ENCODE assay signal across 8 cellular contexts in the genomic region with DNA sequence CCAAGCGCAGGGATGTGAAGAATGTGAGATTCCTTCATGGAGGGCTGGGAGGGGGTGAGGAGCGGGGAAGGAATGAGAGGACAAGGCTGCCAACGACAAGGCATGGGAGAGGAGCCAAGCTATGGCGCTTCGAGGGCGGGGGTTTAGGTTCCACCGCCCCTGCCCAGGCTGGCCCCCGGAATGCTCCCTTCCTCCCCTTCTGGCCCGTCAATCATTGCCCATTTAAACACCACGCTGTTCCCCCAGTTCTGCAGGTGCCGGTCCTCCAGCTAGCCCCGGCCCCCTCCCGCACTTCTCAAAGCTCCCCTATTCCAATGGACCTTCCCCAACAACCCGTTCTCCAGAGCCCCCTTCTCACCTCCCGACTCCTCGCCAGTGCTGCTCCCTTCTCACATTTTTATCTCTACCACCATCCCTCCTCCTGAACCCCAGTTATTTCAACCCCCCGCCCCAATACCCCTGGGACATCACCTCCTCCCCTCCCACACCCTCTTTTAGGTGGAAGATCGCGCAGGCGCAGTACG. TPM values are rescaled to one million over a fixed set of nuclear protein-coding genes. Genes with fewer than 3 reads are reported as not detected.
A peak's percentile ranks its signal among the peaks of the same experiment; 100 is the strongest.
DNase-seq lines count a peak whose midpoint lies in the region; ATAC-seq, FAIRE-seq and TF ChIP-seq lines count a peak whose summit lies in the region.

No MANE protein-coding gene starts in this region.

- peak overlapping the region; percentile 97 for H3K27ac Mint-ChIP-seq in T-helper 2 cell treated with Interferon-gamma antibody and Interleukin-4, amounts not matched to agents 5 μg/mL and 100 μg/mL, for 36 hours
- H3K27ac Mint-ChIP-seq in stimulated activated memory B cell treated with anti-CD40 and anti-IgM and Interleukin-4, amounts not matched to agents 10 μg/mL and 1 μg/mL and 100 μg/mL, for 72 hours = peak overlapping the region; percentile 99

- peaks cover 39% of the 10 kb centered on the region for H3K4me1 Mint-ChIP-seq in T-helper 2 cell treated with Interferon-gamma antibody and Interleukin-4, amounts not matched to agents 5 μg/mL and 100 μg/mL, for 36 hours (ENCODE audit: low read depth)
- peaks cover 57% of the 10 kb centered on the region for H3K4me1 Mint-ChIP-seq in stimulated activated memory B cell treated with anti-CD40 and anti-IgM and Interleukin-4, amounts not matched to agents 10 μg/mL and 1 μg/mL and 100 μg/mL, for 72 hours

- no peak for FAIRE-seq in keratinocyte (lab: Jason Lieb, UNC)

- CTCF ChIA-PET in HCT116 (lab: Charles Lee) = interaction anchor here (1.1 to 2.6 kb wide), 8 partner anchors 10 to 483 kb away, joined by 3 to 16 read pairs (median 8); a partner anchor contains a TSS

- POLR2A ChIA-PET in HCT116 (lab: Charles Lee) = interaction anchor here (0.8 to 2.5 kb wide), 16 partner anchors 12 to 504 kb away, joined by 3 to 13 read pairs (median 4); a partner anchor contains a TSS

- intact Hi-C loops in HCT116 (cut with micrococcal nuclease) = loop anchor here (5.0 kb wide), 1 partner anchor 36 kb away; a partner anchor contains a TSS

- H3K4me3 ChIP-seq in HCT116 (replicated peaks in 1 of 2; ENCODE audit: low read depth in 1 of 2, low read length in 2 of 2) (peak overlapping the region; percentile 91 to 92), keratinocyte (ENCODE audit: control insufficient read depth in 2 of 3, extremely low read depth in 1 of 3, insufficient read depth in 2 of 3, low read depth in 1 of 3, low read length in 3 of 3) (peak overlapping the region; percentile 89 to 98 (median 94))

- RAD21 ChIA-PET in HCT116 (lab: Charles Lee; ENCODE audit: low non-redundant PET in 1 of 2, low total read pairs in 2 of 2, uncharacterized antibody in 2 of 2, unreplicated experiment in 2 of 2) = no interaction called here

- H3K27ac ChIP-seq in HCT116 (ENCODE audit: low read depth, low read length) = peak overlapping the region; percentile 82
- peak overlapping the region; percentile 99 for H3K27ac ChIP-seq in caudate nucleus (ENCODE audit: low read depth, low read length)
- peak overlapping the region; percentile 84 for H3K27ac ChIP-seq in keratinocyte (ENCODE audit: control insufficient read depth, insufficient read depth, low read length)

- BruUV-seq in HCT116 (replicated peaks; lab: Mats Ljungman, UMichigan) = TSS peak; percentile 89

- H3K9ac ChIP-seq in HCT116 (ENCODE audit: low read length) (peak overlapping the region; percentile 83), keratinocyte (ENCODE audit: control insufficient read depth, extremely low read depth, insufficient read depth, low read length) (peak overlapping the region; percentile 92)

- H3K4me1 ChIP-seq in HCT116 (ENCODE audit: control insufficient read depth in 1 of 2, insufficient read depth in 2 of 2, low read length in 2 of 2) (peaks cover 8 to 35% of the 10 kb centered on the region in 2 experiments; a peak in 3 of 4 replicates), keratinocyte (ENCODE audit: control insufficient read depth, extremely low read depth, insufficient read depth, low read length) (peaks cover 24% of the 10 kb centered on the region)

- peak overlapping the region; percentile 35 for H2AFZ ChIP-seq in HCT116 (ENCODE audit: low read depth, low read length, poor library complexity, severe bottlenecking)
- H2AFZ ChIP-seq in keratinocyte (ENCODE audit: control insufficient read depth, low read length) = peak overlapping the region; percentile 94

- no peak for TF ChIP-seq POLR2A in HCT116 (IDR thresholded peaks at IDR 0.05; ENCODE audit: borderline replicate concordance, extremely low read depth, insufficient read depth, insufficient read length)

- H3K79me2 ChIP-seq in HCT116 (ENCODE audit: insufficient read depth, low read length) (peaks cover 15% of the 10 kb centered on the region), keratinocyte (ENCODE audit: control insufficient read depth, insufficient read depth, low read length) (peaks cover 32% of the 10 kb centered on the region)

- no peaks in the 10 kb centered on the region for H3K27me3 Mint-ChIP-seq in T-helper 2 cell treated with Interferon-gamma antibody and Interleukin-4, amounts not matched to agents 5 μg/mL and 100 μg/mL, for 36 hours (ENCODE audit: low read depth)
- H3K27me3 Mint-ChIP-seq in stimulated activated memory B cell treated with anti-CD40 and anti-IgM and Interleukin-4, amounts not matched to agents 10 μg/mL and 1 μg/mL and 100 μg/mL, for 72 hours = no peaks in the 10 kb centered on the region

- peaks cover 7% of the 10 kb centered on the region for H3K36me3 Mint-ChIP-seq in T-helper 2 cell treated with Interferon-gamma antibody and Interleukin-4, amounts not matched to agents 5 μg/mL and 100 μg/mL, for 36 hours (ENCODE audit: low read depth)
- peaks cover 9% of the 10 kb centered on the region for H3K36me3 Mint-ChIP-seq in stimulated activated memory B cell treated with anti-CD40 and anti-IgM and Interleukin-4, amounts not matched to agents 10 μg/mL and 1 μg/mL and 100 μg/mL, for 72 hours

- dilution Hi-C loops in keratinocyte (cut with MboI; ENCODE audit: extremely low pct_ligation_motif_present, low sequenced_read_pairs) = no loop called here

- H3K36me3 ChIP-seq in HCT116 (ENCODE audit: control insufficient read depth in 1 of 2, insufficient read depth in 2 of 2, low read length in 2 of 2) (peaks cover 3% of the 10 kb centered on the region in 2 experiments; a peak in 3 of 4 replicates), keratinocyte (ENCODE audit: control insufficient read depth in 2 of 2, extremely low read depth in 1 of 2, insufficient read depth in 2 of 2, low read length in 2 of 2) (peaks cover 5% of the 10 kb centered on the region in 2 experiments)

- H3K4me3 Mint-ChIP-seq in T-helper 2 cell treated with Interferon-gamma antibody and Interleukin-4, amounts not matched to agents 5 μg/mL and 100 μg/mL, for 36 hours = peak overlapping the region; percentile 100
- H3K4me3 Mint-ChIP-seq in stimulated activated memory B cell treated with anti-CD40 and anti-IgM and Interleukin-4, amounts not matched to agents 10 μg/mL and 1 μg/mL and 100 μg/mL, for 72 hours = peak overlapping the region; percentile 100

- H4K20me1 ChIP-seq in HCT116 (ENCODE audit: insufficient read depth) = no peaks in the 10 kb centered on the region
- no peaks in the 10 kb centered on the region for H4K20me1 ChIP-seq in keratinocyte (ENCODE audit: control insufficient read depth, extremely low read depth, insufficient read depth, low read length)

- TF ChIP-seq CTCF in HCT116 (IDR thresholded peaks at IDR 0.05 in 2 of 3, conservative IDR thresholded peaks at IDR 0.05 in 1 of 3; ENCODE audit: borderline replicate concordance in 1 of 3, insufficient read depth in 1 of 3, low read depth in 2 of 3, low read length in 2 of 3) (no peak), keratinocyte (optimal IDR thresholded peaks at IDR 0.05 in 1 of 3, IDR thresholded peaks at IDR 0.05 in 1 of 3, conservative IDR thresholded peaks at IDR 0.05 in 1 of 3; ENCODE audit: extremely low read depth in 1 of 3, insufficient read depth in 2 of 3, low read length in 3 of 3) (no peak)

- H3K9me1 ChIP-seq in keratinocyte (ENCODE audit: control insufficient read depth, extremely low read depth, insufficient read depth, low read length) = no peaks in the 10 kb centered on the region

- no peaks in the 10 kb centered on the region for H3K9me2 ChIP-seq in HCT116 (ENCODE audit: insufficient read depth)

- ATAC-seq in HCT116 = peak; percentile 1
- peak; percentile 49 for ATAC-seq in stimulated activated memory B cell treated with anti-CD40 and anti-IgM and Interleukin-4, amounts not matched to agents 10 μg/mL and 1 μg/mL and 100 μg/mL, for 72 hours

- TF ChIP-seq RAD21 in HCT116 (IDR thresholded peaks at IDR 0.05; ENCODE audit: low read depth) = no peak

- no peak for DNase-seq in T-helper 2 cell treated with Interferon-gamma antibody and Interleukin-4, amounts not matched to agents 5 μg/mL and 100 μg/mL, for 36 hours (ENCODE audit: low spot score)
- DNase-seq in T-helper 2 cell = no peak
- DNase-seq in HCT116 (ENCODE audit: low read depth, low spot score) = no peak
- peak; percentile 25 for DNase-seq in NCI-H446 treated with DMSO at 0.1 percent for 48 hours (lab: John Stamatoyannopoulos, UW)
- DNase-seq in caudate nucleus (lab: John Stamatoyannopoulos, UW) = peak in 32 of 61 donors; percentile 8 to 93 (median 39)
- DNase-seq in keratinocyte (ENCODE audit: low read depth, low spot score) = no peak
- DNase-seq in effector CD8-positive, alpha-beta T cell (lab: John Stamatoyannopoulos, UW) = no peak

- H3K27me3 ChIP-seq in HCT116 (ENCODE audit: insufficient read depth, low read length) (no peaks in the 10 kb centered on the region), keratinocyte (ENCODE audit: control insufficient read depth, extremely low read depth, insufficient read depth, low read length) (no peaks in the 10 kb centered on the region)

- H3K4me2 ChIP-seq in HCT116 (ENCODE audit: low read length) (peak overlapping the region; percentile 94), keratinocyte (ENCODE audit: control insufficient read depth, extremely low read depth, insufficient read depth, low read depth, low read length) (peak overlapping the region; percentile 98)

- H3K9me3 ChIP-seq in HCT116 (ENCODE audit: control insufficient read depth in 1 of 2, insufficient read depth in 1 of 2, low read depth in 1 of 2, low read length in 2 of 2) (no peaks in the 10 kb centered on the region), keratinocyte (ENCODE audit: control insufficient read depth, low read depth, low read length) (no peaks in the 10 kb centered on the region)

- no peaks in the 10 kb centered on the region for H3K9me3 Mint-ChIP-seq in T-helper 2 cell treated with Interferon-gamma antibody and Interleukin-4, amounts not matched to agents 5 μg/mL and 100 μg/mL, for 36 hours
- no peaks in the 10 kb centered on the region for H3K9me3 Mint-ChIP-seq in stimulated activated memory B cell treated with anti-CD40 and anti-IgM and Interleukin-4, amounts not matched to agents 10 μg/mL and 1 μg/mL and 100 μg/mL, for 72 hours

RNA-seq across cellular contexts. Expression of a gene that starts 0.4 kb away (rescaled TPM):
- 40.6 TPM for total RNA-seq in HCT116 (2021; ENCODE audit: unreplicated experiment)
- 41.7 and 52.7 TPM in 2 replicates for polyA plus RNA-seq in HCT116 (2012)
- polyA plus RNA-seq in keratinocyte = 42.2 to 62.0 TPM (median 49.7 TPM) in 3 replicates
- polyA plus RNA-seq in keratinocyte (2011; ENCODE audit: low read depth) = 22.0 TPM
- polyA plus RNA-seq in keratinocyte (2011; cell fraction: cytosol; rRNA removed) = 50.7 and 53.4 TPM in 2 replicates
- 35.0 and 36.5 TPM in 2 replicates for polyA plus RNA-seq in keratinocyte (2011; cell fraction: nucleus; rRNA removed)
- 25.0 and 27.8 TPM in 2 replicates for polyA plus RNA-seq in keratinocyte (2012; ENCODE audit: low replicate concordance)
- polyA minus RNA-seq in keratinocyte = 139 to 212 TPM (median 144 TPM) in 3 replicates
- 62.9 TPM for polyA minus RNA-seq in keratinocyte (2011; cell fraction: cytosol; rRNA and poly(A)+ RNA removed)
- 35.7 and 43.4 TPM in 2 replicates for polyA minus RNA-seq in keratinocyte (2011; cell fraction: nucleus; rRNA and poly(A)+ RNA removed)

RNA-seq across cellular contexts. Expression of a gene that starts 2.8 kb away (rescaled TPM):
- 52.9 TPM for total RNA-seq in HCT116 (2021; ENCODE audit: unreplicated experiment)
- 44.3 and 52.3 TPM in 2 replicates for polyA plus RNA-seq in HCT116 (2012)
- polyA plus RNA-seq in keratinocyte = 45.6 to 53.5 TPM (median 53.0 TPM) in 3 replicates
- polyA plus RNA-seq in keratinocyte (2011; ENCODE audit: low read depth) = 30.6 TPM
- 39.4 and 44.0 TPM in 2 replicates for polyA plus RNA-seq in keratinocyte (2011; cell fraction: cytosol; rRNA removed)
- polyA plus RNA-seq in keratinocyte (2011; cell fraction: nucleus; rRNA removed) = 11.3 and 13.9 TPM in 2 replicates
- polyA plus RNA-seq in keratinocyte (2012; ENCODE audit: low replicate concordance) = 28.8 and 36.8 TPM in 2 replicates
- 16.8 to 27.1 TPM (median 23.0 TPM) in 3 replicates for polyA minus RNA-seq in keratinocyte
- polyA minus RNA-seq in keratinocyte (2011; cell fraction: cytosol; rRNA and poly(A)+ RNA removed) = 20.3 TPM
- polyA minus RNA-seq in keratinocyte (2011; cell fraction: nucleus; rRNA and poly(A)+ RNA removed) = 2.8 and 3.8 TPM in 2 replicates

RNA-seq across cellular contexts. Expression of a gene that starts 8.6 kb away (rescaled TPM):
- total RNA-seq in HCT116 (2021; ENCODE audit: unreplicated experiment) = 0.66 TPM
- polyA plus RNA-seq in HCT116 (2012) = 0.36 TPM in 1 of 2 replicates, not detected in the other
- polyA plus RNA-seq in keratinocyte = 0.09 TPM in 1 of 3 replicates, not detected in the others
- polyA plus RNA-seq in keratinocyte (2011; ENCODE audit: low read depth) = not detected
- polyA plus RNA-seq in keratinocyte (2011; cell fraction: cytosol; rRNA removed) = not detected in 2 replicates
- 0.15 TPM in 1 of 2 replicates, not detected in the other for polyA plus RNA-seq in keratinocyte (2011; cell fraction: nucleus; rRNA removed)
- polyA plus RNA-seq in keratinocyte (2012; ENCODE audit: low replicate concordance) = not detected in 2 replicates
- polyA minus RNA-seq in keratinocyte = 1.2 TPM in 1 of 3 replicates, not detected in the others
- not detected for polyA minus RNA-seq in keratinocyte (2011; cell fraction: cytosol; rRNA and poly(A)+ RNA removed)
- polyA minus RNA-seq in keratinocyte (2011; cell fraction: nucleus; rRNA and poly(A)+ RNA removed) = not detected in 2 replicates

RNA-seq across cellular contexts. Expression of a gene that starts 32.0 kb away (rescaled TPM):
- total RNA-seq in HCT116 (2021; ENCODE audit: unreplicated experiment) = 99.7 TPM
- polyA plus RNA-seq in HCT116 (2012) = 46.0 and 55.3 TPM in 2 replicates
- 23.3 to 37.6 TPM (median 32.5 TPM) in 3 replicates for polyA plus RNA-seq in keratinocyte
- polyA plus RNA-seq in keratinocyte (2011; ENCODE audit: low read depth) = 15.0 TPM
- 20.2 and 21.8 TPM in 2 replicates for polyA plus RNA-seq in keratinocyte (2011; cell fraction: cytosol; rRNA removed)
- polyA plus RNA-seq in keratinocyte (2011; cell fraction: nucleus; rRNA removed) = 81.6 and 83.5 TPM in 2 replicates
- polyA plus RNA-seq in keratinocyte (2012; ENCODE audit: low replicate concordance) = 15.7 and 30.9 TPM in 2 replicates
- 28.8 to 59.6 TPM (median 38.5 TPM) in 3 replicates for polyA minus RNA-seq in keratinocyte
- 33.2 TPM for polyA minus RNA-seq in keratinocyte (2011; cell fraction: cytosol; rRNA and poly(A)+ RNA removed)
- polyA minus RNA-seq in keratinocyte (2011; cell fraction: nucleus; rRNA and poly(A)+ RNA removed) = 59.7 and 65.7 TPM in 2 replicates

RNA-seq across cellular contexts. Expression of a gene that starts 36.9 kb away (rescaled TPM):
- 56.6 TPM for total RNA-seq in HCT116 (2021; ENCODE audit: unreplicated experiment)
- 25.0 and 28.0 TPM in 2 replicates for polyA plus RNA-seq in HCT116 (2012)
- polyA plus RNA-seq in keratinocyte = 14.0 to 21.0 TPM (median 15.2 TPM) in 3 replicates
- 4.0 TPM for polyA plus RNA-seq in keratinocyte (2011; ENCODE audit: low read depth)
- 12.9 and 17.4 TPM in 2 replicates for polyA plus RNA-seq in keratinocyte (2011; cell fraction: cytosol; rRNA removed)
- polyA plus RNA-seq in keratinocyte (2011; cell fraction: nucleus; rRNA removed) = 66.1 and 81.3 TPM in 2 replicates
- polyA plus RNA-seq in keratinocyte (2012; ENCODE audit: low replicate concordance) = 11.1 and 32.5 TPM in 2 replicates
- polyA minus RNA-seq in keratinocyte = 29.8 to 157 TPM (median 37.3 TPM) in 3 replicates
- polyA minus RNA-seq in keratinocyte (2011; cell fraction: cytosol; rRNA and poly(A)+ RNA removed) = 32.6 TPM
- 37.0 and 48.9 TPM in 2 replicates for polyA minus RNA-seq in keratinocyte (2011; cell fraction: nucleus; rRNA and poly(A)+ RNA removed)

Comparison
In these comparisons a context has a peak if more than half of its experiments do, and no peak if none do; other contexts are left out.
1. DNase-seq: peak in NCI-H446 treated with DMSO at 0.1 percent for 48 hours (single experiment) and caudate nucleus (32 of 61); none in T-helper 2 cell treated with Interferon-gamma antibody and Interleukin-4, amounts not matched to agents 5 μg/mL and 100 μg/mL, for 36 hours (single experiment), T-helper 2 cell (0 of 5), HCT116 (single experiment), keratinocyte (single experiment) and effector CD8-positive, alpha-beta T cell (single experiment).
2. Peak in every context shown above with its lines, with median percentiles within 50 percentile points of each other: H3K27ac ChIP-seq.